ENCODE assay signal across 20 cellular contexts in genomic region chrY:13702276-13702675, GRCh38. TPM values are rescaled to one million over a fixed set of nuclear protein-coding genes. Genes with fewer than 3 reads are reported as not detected.
DNase-seq lines count a peak whose midpoint lies in the region; ATAC-seq lines count a peak whose summit lies in the region.
"Had no signal": no experiment of that assay in that cellular context is flagged by ENCODE, and none has a peak within 500 bp of the region (broad histone marks: within the 10 kb centered on the region; RNA-seq: fewer than 3 reads in every experiment).

No MANE protein-coding gene starts in this region.

- H3K9me3 ChIP-seq in ectodermal cell (ENCODE audit: control insufficient read depth, low read length) (no peaks in the 10 kb centered on the region), mesodermal cell (ENCODE audit: control insufficient read depth, low read length) (no peaks in the 10 kb centered on the region)
- H3K9me3 ChIP-seq: SK-N-SH had no signal

- peak overlapping the region; percentile 37 for H3K4me3 ChIP-seq in ectodermal cell (ENCODE audit: insufficient read depth, low read depth, low read length)
- peak overlapping the region; percentile 49 for H3K4me3 ChIP-seq in mesodermal cell (ENCODE audit: extremely low read depth, insufficient read depth, low read length, poor library complexity, severe bottlenecking)

- ATAC-seq in left ventricle myocardium superior (no peak), Right ventricle myocardium inferior (no peak)
- ATAC-seq: Panc1 had no signal

- H3K27ac ChIP-seq in ectodermal cell (ENCODE audit: insufficient read depth, low read depth, low read length, poor library complexity, severe bottlenecking), result no peak overlapping the region
- peak overlapping the region; percentile 53 for H3K27ac ChIP-seq in mesodermal cell (ENCODE audit: low read depth, low read length, severe bottlenecking)
- H3K27ac ChIP-seq: C4-2B had no signal

- H3K36me3 ChIP-seq in ectodermal cell (ENCODE audit: control insufficient read depth, insufficient read depth, low read length), result no peaks in the 10 kb centered on the region
- H3K36me3 ChIP-seq in mesodermal cell (ENCODE audit: control insufficient read depth, insufficient read depth, low read length), result no peaks in the 10 kb centered on the region

- no peaks in the 10 kb centered on the region for H3K4me1 ChIP-seq in ectodermal cell (ENCODE audit: control insufficient read depth, insufficient read depth, low read length)
- no peaks in the 10 kb centered on the region for H3K4me1 ChIP-seq in mesodermal cell (ENCODE audit: control insufficient read depth, insufficient read depth, low read length, poor library complexity, severe bottlenecking)

- DNase-seq in left ventricle myocardium superior (peak; percentile 13), Right ventricle myocardium inferior (ENCODE audit: missing footprints) (no peak), glomerular visceral epithelial cell (ENCODE audit: extremely low spot score) (no peak), cerebellar nuclear complex (lab: John Stamatoyannopoulos, UW) (no peak), dedifferentiated amniotic fluid mesenchymal stem cell (ENCODE audit: extremely low spot score) (no peak), HCEC 1CT (no peak)
- DNase-seq: Calu3, DMS79, KBM-7, NCI-H1048, NCI-H1694 treated with DMSO at 0.1 percent for 48 hours, NCI-H446 treated with DMSO at 0.1 percent for 48 hours, NCI-H82, Right ventricle myocardium superior, SK-N-SH had no signal

- 64 to 75% methylated on average over 11 of the region's 11 CpGs for WGBS in ectodermal cell, 2 experiments
- 60 to 83% methylated on average over 1 to 2 of the region's 11 CpGs for WGBS in mesodermal cell (ENCODE audit: insufficient coverage in 2 of 2), 2 experiments

- intact Hi-C loops in left ventricle myocardium superior (cut with micrococcal nuclease) (no loop called here), Right ventricle myocardium inferior (cut with DNase I) (loop anchor here (5.0 kb wide), 1 partner anchor 225 kb away; no protein-coding TSS in a partner anchor)

- no peaks in the 10 kb centered on the region for H3K27me3 ChIP-seq in ectodermal cell (ENCODE audit: control insufficient read depth, insufficient read depth, low read length, poor library complexity, severe bottlenecking)

RNA-seq across cellular contexts. Expression of gene TMSB4Y, which starts 1.4 kb away (rescaled TPM):
- total RNA-seq in left ventricle myocardium superior (0.59 TPM), Right ventricle myocardium inferior (0.65 TPM)
- polyA plus RNA-seq in ectodermal cell (2013, experiment 1 of 4), result 7.7 TPM
- polyA plus RNA-seq in ectodermal cell (2013, experiment 2 of 4), result 9.5 TPM
- 6.9 TPM for polyA plus RNA-seq in ectodermal cell (2013, experiment 3 of 4)
- 5.8 TPM for polyA plus RNA-seq in ectodermal cell (2013, experiment 4 of 4)
- 1.7 TPM for polyA plus RNA-seq in mesodermal cell (2013, experiment 1 of 2)
- 2.1 TPM for polyA plus RNA-seq in mesodermal cell (2013, experiment 2 of 2)
- total RNA-seq: Calu3, M059J had no signal
- polyA plus RNA-seq: SK-N-SH had no signal
